Comparison of ENCODE assay signal across 26 cellular contexts in the genomic region with DNA sequence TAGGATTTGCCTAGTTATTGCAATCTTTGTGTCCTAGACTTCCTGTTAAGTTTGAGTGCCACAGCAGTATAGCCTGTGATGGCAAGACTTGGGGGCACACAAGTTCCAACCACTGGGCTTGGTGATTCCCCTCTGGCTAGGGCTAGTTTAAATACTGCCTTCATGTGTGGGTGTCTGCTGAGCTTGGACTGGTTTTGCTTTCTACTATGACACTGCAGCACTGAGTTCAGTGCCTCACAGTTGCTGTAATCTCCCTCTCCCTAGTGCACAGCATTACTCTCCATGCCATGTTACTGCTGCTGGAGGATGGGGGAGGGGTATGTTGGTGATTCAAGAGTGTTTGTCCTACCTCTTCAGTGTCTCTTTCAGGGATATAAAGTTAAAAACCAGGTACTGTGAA.
DNase-seq lines count a peak whose midpoint lies in the region; ATAC-seq, FAIRE-seq and TF ChIP-seq lines count a peak whose summit lies in the region.
"Had no signal": no experiment of that assay in that cellular context is flagged by ENCODE, and none has a peak within 500 bp of the region (broad histone marks: within the 10 kb centered on the region; RNA-seq: fewer than 3 reads in every experiment).

No MANE protein-coding gene starts in this region.

- H2BK120ac ChIP-seq in IMR-90 (ENCODE audit: low read depth, low read length): no peak overlapping the region

- no peak overlapping the region for H3K23ac ChIP-seq in IMR-90 (ENCODE audit: low read depth, low read length)

- no peak overlapping the region for H3K4ac ChIP-seq in IMR-90 (ENCODE audit: low read depth, low read length)

- POLR2A ChIA-PET in activated CD4-positive, alpha-beta memory T cell treated with anti-CD3 and anti-CD28 coated beads for 36 hours (lab: Charles Lee): no interaction called here
- POLR2A ChIA-PET in activated CD4-positive, alpha-beta memory T cell treated with anti-CD3 and anti-CD28 coated beads, Interleukin-2, amount 10 ng/mL, durations not matched to agents 7 days and 5 days (lab: Charles Lee): no interaction called here
- POLR2A ChIA-PET in IMR-90 (lab: Charles Lee; ENCODE audit: unreplicated experiment): no interaction called here

- peaks cover 8% of the 10 kb centered on the region for H3K4me1 Mint-ChIP-seq in activated CD4-positive, alpha-beta memory T cell treated with anti-CD3 and anti-CD28 coated beads for 36 hours (ENCODE audit: low read depth)
- H3K4me1 Mint-ChIP-seq in activated CD4-positive, alpha-beta memory T cell treated with anti-CD3 and anti-CD28 coated beads, Interleukin-2, amount 10 ng/mL, durations not matched to agents 7 days and 5 days: no peaks in the 10 kb centered on the region
- H3K4me1 Mint-ChIP-seq in stimulated activated naive B cell treated with anti-CD40 and anti-IgM and Interleukin-4, amounts not matched to agents 10 μg/mL and 1 μg/mL and 100 μg/mL, for 72 hours: no peaks in the 10 kb centered on the region
- H3K4me1 Mint-ChIP-seq: nephron had no signal

- no peak for TF ChIP-seq RAD21 in IMR-90 (IDR thresholded peaks at IDR 0.05; ENCODE audit: low read length)

- H3K4me1 ChIP-seq in IMR-90 (ENCODE audit: control insufficient read depth, insufficient read depth, low read length): no peaks in the 10 kb centered on the region
- H3K4me1 ChIP-seq in left lung: no peaks in the 10 kb centered on the region
- H3K4me1 ChIP-seq: esophagus muscularis mucosa, pancreas had no signal

- dilution Hi-C loops in IMR-90 (cut with HindIII; ENCODE audit: low sequenced_read_pairs, unreplicated experiment): no loop called here

- H2BK15ac ChIP-seq in IMR-90 (ENCODE audit: low read depth, low read length): no peak overlapping the region

- H3K4me3 ChIP-seq in IMR-90 (ENCODE audit: insufficient read depth, low read depth, low read length) (no peak overlapping the region), left lung (no peak overlapping the region)
- H3K4me3 ChIP-seq: esophagus muscularis mucosa, GM23248, pancreas had no signal

- no peak overlapping the region for H2BK20ac ChIP-seq in IMR-90 (ENCODE audit: low read depth, low read length)

- no peak overlapping the region for H3K9ac ChIP-seq in IMR-90 (ENCODE audit: low read depth, low read length)
- H3K9ac ChIP-seq: GM23248, KMS-11 had no signal

- no peak overlapping the region for H3K14ac ChIP-seq in IMR-90 (replicated peaks; ENCODE audit: low read depth, low read length)

- no peak for TF ChIP-seq POLR2A in IMR-90 (IDR thresholded peaks at IDR 0.05; ENCODE audit: low read depth, low read length)

- no peak overlapping the region for H3K27ac Mint-ChIP-seq in activated CD4-positive, alpha-beta memory T cell treated with anti-CD3 and anti-CD28 coated beads for 36 hours
- no peak overlapping the region for H3K27ac Mint-ChIP-seq in activated CD4-positive, alpha-beta memory T cell treated with anti-CD3 and anti-CD28 coated beads, Interleukin-2, amount 10 ng/mL, durations not matched to agents 7 days and 5 days
- no peak overlapping the region for H3K27ac Mint-ChIP-seq in stimulated activated naive B cell treated with anti-CD40 and anti-IgM and Interleukin-4, amounts not matched to agents 10 μg/mL and 1 μg/mL and 100 μg/mL, for 72 hours
- H3K27ac Mint-ChIP-seq: effector memory CD8-positive, alpha-beta T cell; nephron had no signal

- H2BK5ac ChIP-seq in IMR-90 (ENCODE audit: low read depth, low read length, poor library complexity, severe bottlenecking): no peak overlapping the region

- H3K9me1 ChIP-seq in IMR-90 (ENCODE audit: insufficient read depth, low read length): no peaks in the 10 kb centered on the region

- no peak overlapping the region for H2AK5ac ChIP-seq in IMR-90 (ENCODE audit: low read depth, low read length)

- no TSS peak for BruUV-seq in IMR-90 (replicated peaks; lab: Mats Ljungman, UMichigan)

- peak; percentile 75 for ATAC-seq in HG02588 (IDR thresholded peaks at IDR 0.05; ENCODE audit: unreplicated experiment)
- no peak; the same call in 1 of the 2 replicates for ATAC-seq in IMR-90 (ENCODE audit: low read depth)
- ATAC-seq in stimulated activated naive B cell treated with anti-CD40 and anti-IgM and Interleukin-4, amounts not matched to agents 10 μg/mL and 1 μg/mL and 100 μg/mL, for 72 hours (replicated peaks): peak; percentile 27 to 36
- ATAC-seq in left lung: no peak
- ATAC-seq: effector memory CD8-positive, alpha-beta T cell; pancreas; sciatic nerve had no signal

- no peak overlapping the region for H4K8ac ChIP-seq in IMR-90 (ENCODE audit: low read depth in 2 of 2, low read length in 2 of 2)

- no peak overlapping the region for H3K56ac ChIP-seq in IMR-90 (ENCODE audit: extremely low read depth, insufficient read depth, low read length)

- no peak for FAIRE-seq in frontal cortex (lab: Jason Lieb, UNC)

- intact Hi-C loops in activated CD4-positive, alpha-beta memory T cell treated with anti-CD3 and anti-CD28 coated beads for 36 hours (cut with micrococcal nuclease): no loop called here
- intact Hi-C loops in IMR-90 (cut with micrococcal nuclease): no loop called here
- intact Hi-C loops in left lung (cut with DNase I): no loop called here

- no peaks in the 10 kb centered on the region for H3K9me3 ChIP-seq in IMR-90 (ENCODE audit: control insufficient read depth, insufficient read depth, low read length)
- peaks cover 0 to 7% of the 10 kb centered on the region in 2 donors for H3K9me3 ChIP-seq in left lung
- H3K9me3 ChIP-seq: esophagus muscularis mucosa, pancreas had no signal

- H3K36me3 Mint-ChIP-seq in activated CD4-positive, alpha-beta memory T cell treated with anti-CD3 and anti-CD28 coated beads for 36 hours: no peaks in the 10 kb centered on the region
- no peaks in the 10 kb centered on the region for H3K36me3 Mint-ChIP-seq in activated CD4-positive, alpha-beta memory T cell treated with anti-CD3 and anti-CD28 coated beads, Interleukin-2, amount 10 ng/mL, durations not matched to agents 7 days and 5 days (ENCODE audit: low read depth)
- no peaks in the 10 kb centered on the region for H3K36me3 Mint-ChIP-seq in stimulated activated naive B cell treated with anti-CD40 and anti-IgM and Interleukin-4, amounts not matched to agents 10 μg/mL and 1 μg/mL and 100 μg/mL, for 72 hours

- peaks cover 6% of the 10 kb centered on the region for H3K9me3 Mint-ChIP-seq in activated CD4-positive, alpha-beta memory T cell treated with anti-CD3 and anti-CD28 coated beads for 36 hours
- no peaks in the 10 kb centered on the region for H3K9me3 Mint-ChIP-seq in activated CD4-positive, alpha-beta memory T cell treated with anti-CD3 and anti-CD28 coated beads, Interleukin-2, amount 10 ng/mL, durations not matched to agents 7 days and 5 days
- H3K9me3 Mint-ChIP-seq in stimulated activated naive B cell treated with anti-CD40 and anti-IgM and Interleukin-4, amounts not matched to agents 10 μg/mL and 1 μg/mL and 100 μg/mL, for 72 hours: peaks cover 1 to 6% of the 10 kb centered on the region in 2 donors
- H3K9me3 Mint-ChIP-seq: effector memory CD8-positive, alpha-beta T cell had no signal

- H3K4me3 Mint-ChIP-seq in activated CD4-positive, alpha-beta memory T cell treated with anti-CD3 and anti-CD28 coated beads for 36 hours: no peak overlapping the region
- H3K4me3 Mint-ChIP-seq in activated CD4-positive, alpha-beta memory T cell treated with anti-CD3 and anti-CD28 coated beads, Interleukin-2, amount 10 ng/mL, durations not matched to agents 7 days and 5 days: no peak overlapping the region
- no peak overlapping the region for H3K4me3 Mint-ChIP-seq in stimulated activated naive B cell treated with anti-CD40 and anti-IgM and Interleukin-4, amounts not matched to agents 10 μg/mL and 1 μg/mL and 100 μg/mL, for 72 hours
- H3K4me3 Mint-ChIP-seq: effector memory CD8-positive, alpha-beta T cell; nephron had no signal

- H2AFZ ChIP-seq in IMR-90 (replicated peaks; ENCODE audit: low read length, poor library complexity): no peak overlapping the region
- H2AFZ ChIP-seq: GM23248 had no signal

- H4K91ac ChIP-seq in IMR-90 (ENCODE audit: insufficient read depth, low read depth, low read length): no peak overlapping the region

- DNase-seq in activated CD4-positive, alpha-beta memory T cell treated with anti-CD3 and anti-CD28 coated beads for 36 hours: peak; percentile 13
- DNase-seq in activated CD4-positive, alpha-beta memory T cell treated with anti-CD3 and anti-CD28 coated beads, Interleukin-2, amount 10 ng/mL, durations not matched to agents 7 days and 5 days: no peak
- DNase-seq in IMR-90: peak; percentile 12
- no peak for DNase-seq in stimulated activated naive B cell treated with anti-CD40 and anti-IgM and Interleukin-4, amounts not matched to agents 10 μg/mL and 1 μg/mL and 100 μg/mL, for 72 hours
- DNase-seq in central memory CD4-positive, alpha-beta T cell: no peak
- DNase-seq in left lung: no peak
- DNase-seq in frontal cortex (ENCODE audit: low spot score in 2 of 2): no peak
- DNase-seq: activated CD4-positive, alpha-beta T cell treated with anti-CD3 and anti-CD28 coated beads for 1 hour; activated effector memory CD4-positive, alpha-beta T cell treated with anti-CD3 and anti-CD28 coated beads, Interleukin-2, amount 50 U/mL, for 16 hours; brain microvascular endothelial cell; C1 segment of cervical spinal cord; effector memory CD8-positive, alpha-beta T cell; EL; GM23248; islet precursor cell; MV-4-11; NCI-H1694; NCI-H82; pancreas; stimulated activated CD4-positive, alpha-beta T cell treated with anti-CD3 and anti-CD28 coated beads, Interleukin-15, amount 100 ng/mL, for 24 hours; substantia nigra had no signal

- H3K27me3 ChIP-seq in IMR-90 (ENCODE audit: control insufficient read depth, insufficient read depth, low read length) (no peaks in the 10 kb centered on the region), left lung (no peaks in the 10 kb centered on the region)
- H3K27me3 ChIP-seq: brain microvascular endothelial cell, esophagus muscularis mucosa, pancreas had no signal

- no peak overlapping the region for H3K4me2 ChIP-seq in IMR-90 (ENCODE audit: low read depth, low read length)
- H3K4me2 ChIP-seq: KMS-11 had no signal

- H3K36me3 ChIP-seq in IMR-90 (ENCODE audit: control insufficient read depth, insufficient read depth, low read length): no peaks in the 10 kb centered on the region
- no peaks in the 10 kb centered on the region for H3K36me3 ChIP-seq in left lung
- H3K36me3 ChIP-seq: brain microvascular endothelial cell, esophagus muscularis mucosa, pancreas had no signal

- no peak overlapping the region for H2AK9ac ChIP-seq in IMR-90 (replicated peaks; ENCODE audit: low read depth, low read length, poor library complexity)

- no peaks in the 10 kb centered on the region for H4K20me1 ChIP-seq in IMR-90 (ENCODE audit: insufficient read depth, low read length)

- no peaks in the 10 kb centered on the region for H3K79me1 ChIP-seq in IMR-90 (ENCODE audit: low read depth in 1 of 2, low read length in 2 of 2)

- TF ChIP-seq CTCF in IMR-90 (conservative IDR thresholded peaks at IDR 0.05; ENCODE audit: low read depth, low read length): no peak
- TF ChIP-seq CTCF in left lung (IDR thresholded peaks at IDR 0.05): no peak

- no peak overlapping the region for H3K18ac ChIP-seq in IMR-90 (ENCODE audit: low read depth, low read length)

- H4K5ac ChIP-seq in IMR-90 (ENCODE audit: low read depth, low read length): no peak overlapping the region

- H3K27ac ChIP-seq in IMR-90 (ENCODE audit: insufficient read depth, low read length): no peak overlapping the region
- no peak overlapping the region for H3K27ac ChIP-seq in left lung
- H3K27ac ChIP-seq: brain microvascular endothelial cell, esophagus muscularis mucosa, GM23248, KMS-11, pancreas had no signal

- CTCF ChIA-PET in activated CD4-positive, alpha-beta memory T cell treated with anti-CD3 and anti-CD28 coated beads for 36 hours (lab: Charles Lee): no interaction called here
- CTCF ChIA-PET in activated CD4-positive, alpha-beta memory T cell treated with anti-CD3 and anti-CD28 coated beads, Interleukin-2, amount 10 ng/mL, durations not matched to agents 7 days and 5 days (lab: Charles Lee): no interaction called here
- CTCF ChIA-PET in IMR-90 (lab: Yijun Ruan, JAX): no interaction called here

- in situ Hi-C loops in IMR-90 (cut with MboI; ENCODE audit: low sequenced_read_pairs): no loop called here

- H3K27me3 Mint-ChIP-seq in activated CD4-positive, alpha-beta memory T cell treated with anti-CD3 and anti-CD28 coated beads for 36 hours: peaks cover 6% of the 10 kb centered on the region
- H3K27me3 Mint-ChIP-seq in activated CD4-positive, alpha-beta memory T cell treated with anti-CD3 and anti-CD28 coated beads, Interleukin-2, amount 10 ng/mL, durations not matched to agents 7 days and 5 days: peaks cover 7% of the 10 kb centered on the region
- H3K27me3 Mint-ChIP-seq in stimulated activated naive B cell treated with anti-CD40 and anti-IgM and Interleukin-4, amounts not matched to agents 10 μg/mL and 1 μg/mL and 100 μg/mL, for 72 hours: no peaks in the 10 kb centered on the region

Comparison
In these comparisons a context has a peak if more than half of its experiments do, and no peak if none do; other contexts are left out.
1. DNase-seq: peak in activated CD4-positive, alpha-beta memory T cell treated with anti-CD3 and anti-CD28 coated beads for 36 hours (single experiment) and IMR-90 (single experiment); none in activated CD4-positive, alpha-beta memory T cell treated with anti-CD3 and anti-CD28 coated beads, Interleukin-2, amount 10 ng/mL, durations not matched to agents 7 days and 5 days (single experiment), stimulated activated naive B cell treated with anti-CD40 and anti-IgM and Interleukin-4, amounts not matched to agents 10 μg/mL and 1 μg/mL and 100 μg/mL, for 72 hours (single experiment), central memory CD4-positive, alpha-beta T cell (single experiment), left lung (0 of 2) and frontal cortex (0 of 2).
2. ATAC-seq: peak in HG02588 (single experiment) and stimulated activated naive B cell treated with anti-CD40 and anti-IgM and Interleukin-4, amounts not matched to agents 10 μg/mL and 1 μg/mL and 100 μg/mL, for 72 hours (2 of 2); none in IMR-90 (single experiment) and left lung (single experiment).